ENCODE assay signal across 33 cellular contexts in genomic region chr4:83728191-83728590, GRCh38.
"Had no signal": no experiment of that assay in that cellular context is flagged by ENCODE, and none has a peak within 500 bp of the region (broad histone marks: within the 10 kb centered on the region; RNA-seq: fewer than 3 reads in every experiment).

No MANE protein-coding gene starts in this region.

- H3K27me3 ChIP-seq: adrenal gland, ascending aorta, body of pancreas, brain microvascular endothelial cell, breast epithelium, cardiac muscle cell had no signal

- H3K36me3 ChIP-seq: adrenal gland, ascending aorta, brain microvascular endothelial cell, breast epithelium, cardiac muscle cell had no signal

- DNase-seq: activated effector memory CD4-positive, alpha-beta T cell treated with anti-CD3 and anti-CD28 coated beads, Interleukin-2, amount 50 U/mL, for 16 hours; activated effector memory CD4-positive, alpha-beta T cell treated with Interleukin-2 at 50 U/mL for 16 hours; activated gamma-delta T cell; activated gamma-delta T cell treated with Interleukin-2 at 50 U/mL for 16 hours; activated naive CD4-positive, alpha-beta T cell; activated naive CD4-positive, alpha-beta T cell treated with anti-CD3 and anti-CD28 coated beads for 36 hours; activated naive CD4-positive, alpha-beta T cell treated with anti-CD3 and anti-CD28 coated beads, Interleukin-2, amount 10 ng/mL, durations not matched to agents 7 days and 5 days; activated naive CD4-positive, alpha-beta T cell treated with anti-CD3 and anti-CD28 coated beads, Interleukin-2, amount 50 U/mL, for 16 hours; activated naive CD4-positive, alpha-beta T cell treated with Interleukin-2 at 50 U/mL for 16 hours; activated naive CD8-positive, alpha-beta T cell treated with anti-CD3 and anti-CD28 coated beads for 36 hours; activated naive CD8-positive, alpha-beta T cell treated with anti-CD3 and anti-CD28 coated beads, Interleukin-2, amount 10 ng/mL, durations not matched to agents 7 days and 5 days; activated naive CD8-positive, alpha-beta T cell treated with anti-CD3 and anti-CD28 coated beads, Interleukin-2, amount 50 U/mL, for 24 hours; activated T-cell treated with anti-CD3 and anti-CD28 coated beads, Interleukin-2, amount 50 U/mL, for 24 hours; activated T-cell treated with anti-CD3 and anti-CD28 coated beads, Interleukin-2, amount 50 U/mL, for 4 hours; activated T-cell treated with anti-CD3 and anti-CD28 coated beads, Interleukin-2, amount 50 U/mL, for 48 hours; activated T-cell treated with anti-CD3 and anti-CD28 coated beads, Interleukin-2, amount 50 U/mL, for 72 hours; adrenal gland; amniotic stem cell; amygdala; anterior cingulate cortex; aorta; body of pancreas; brain microvascular endothelial cell; caudate nucleus; central memory CD4-positive, alpha-beta T cell; cerebellar nuclear complex had no signal

- H3K4me1 ChIP-seq: adrenal gland, ascending aorta, body of pancreas, breast epithelium had no signal

- H3K4me3 ChIP-seq: adrenal gland, ascending aorta, body of pancreas, breast epithelium, cardiac muscle cell had no signal

- FAIRE-seq: astrocyte, bronchial epithelial cell had no signal

- H3K27ac ChIP-seq: adrenal gland, ascending aorta, body of pancreas, brain microvascular endothelial cell, breast epithelium, cardiac muscle cell had no signal

- H3K9me3 ChIP-seq: adrenal gland, ascending aorta, body of pancreas, breast epithelium had no signal

- ATAC-seq: activated naive CD4-positive, alpha-beta T cell treated with anti-CD3 and anti-CD28 coated beads, Interleukin-2, amount 50 U/mL, for 72 hours; activated naive CD8-positive, alpha-beta T cell treated with anti-CD3 and anti-CD28 coated beads, Interleukin-2, amount 50 U/mL, for 24 hours; activated T-cell treated with anti-CD3 and anti-CD28 coated beads, Interleukin-2, amount 50 U/mL, for 4 hours; activated T-cell treated with anti-CD3 and anti-CD28 coated beads, Interleukin-2, amount 50 U/mL, for 72 hours; activated T-helper 17 cell treated with anti-CD3 and anti-CD28 coated beads, Interleukin-2, amount 50 U/mL, for 72 hours; body of pancreas had no signal
